In the genomic region with DNA sequence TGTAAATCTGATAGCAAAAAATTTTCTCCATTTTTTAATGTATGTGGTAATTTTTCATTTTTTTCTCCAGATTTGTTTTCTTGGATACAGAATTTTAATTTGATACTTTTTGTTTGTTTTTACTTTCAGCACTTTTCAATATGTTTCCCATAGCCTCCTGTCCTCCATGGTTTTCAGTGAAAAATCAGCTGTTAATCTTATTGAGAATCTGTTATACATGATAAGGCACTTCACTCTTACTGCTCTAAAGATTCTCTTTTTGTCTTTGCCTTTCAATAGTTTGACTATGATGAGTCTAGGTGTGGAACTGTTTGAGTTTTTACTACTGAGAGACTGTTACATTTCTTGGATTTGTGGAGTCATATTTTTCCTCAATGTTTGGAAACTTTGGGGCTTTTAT, we compare ENCODE assay signal across 19 cellular contexts.
"Had no signal": no experiment of that assay in that cellular context is flagged by ENCODE, and none has a peak within 500 bp of the region (broad histone marks: within the 10 kb centered on the region; RNA-seq: fewer than 3 reads in every experiment).

No MANE protein-coding gene starts in this region.

- H3K27ac ChIP-seq: ascending aorta, epithelial cell of prostate, gastrocnemius medialis, heart left ventricle, skin epidermis, tibial nerve, uterus had no signal

- H3K4me3 ChIP-seq: ascending aorta, gastrocnemius medialis, heart left ventricle, skin epidermis, tibial nerve, uterus had no signal

- H3K9me3 ChIP-seq: ascending aorta, gastrocnemius medialis, uterus had no signal

- H3K36me3 ChIP-seq: ascending aorta, gastrocnemius medialis, heart left ventricle, tibial nerve, uterus had no signal

- ATAC-seq: effector memory CD8-positive, alpha-beta T cell; gastrocnemius medialis; heart left ventricle; natural killer cell treated with Interleukin-12 subunit alpha and Interleukin-12 subunit beta and Interleukin-15 and Interleukin-18, amount 100 ng/mL, for 72 hours had no signal

- DNase-seq: activated CD4-positive, alpha-beta T cell treated with anti-CD3 and anti-CD28 coated beads for 1 hour; activated CD4-positive, alpha-beta T cell treated with anti-CD3 and anti-CD28 coated beads, Interleukin-2, amount 50 U/mL, for 4 hours; activated naive CD4-positive, alpha-beta T cell treated with Interleukin-2 at 50 U/mL for 16 hours; activated T-cell treated with anti-CD3 and anti-CD28 coated beads for 4 hours; dermis blood vessel endothelial cell; effector memory CD8-positive, alpha-beta T cell; gastrocnemius medialis; heart left ventricle; retina; stimulated activated CD4-positive, alpha-beta T cell treated with anti-CD3 and anti-CD28 coated beads, Interleukin-15, amount 100 ng/mL, for 24 hours; stimulated activated CD4-positive, alpha-beta T cell treated with anti-CD3 and anti-CD28 coated beads, Interleukin-4, amount 100 ng/mL, for 24 hours; stimulated activated naive CD4-positive, alpha-beta T cell treated with Interleukin-2 at 50 U/mL for 16 hours; substantia nigra; uterus had no signal

- H3K27me3 ChIP-seq: ascending aorta, gastrocnemius medialis, heart left ventricle, tibial nerve, uterus had no signal

- H3K4me1 ChIP-seq: ascending aorta, gastrocnemius medialis, heart left ventricle, tibial nerve, uterus had no signal
